In the genomic region with DNA sequence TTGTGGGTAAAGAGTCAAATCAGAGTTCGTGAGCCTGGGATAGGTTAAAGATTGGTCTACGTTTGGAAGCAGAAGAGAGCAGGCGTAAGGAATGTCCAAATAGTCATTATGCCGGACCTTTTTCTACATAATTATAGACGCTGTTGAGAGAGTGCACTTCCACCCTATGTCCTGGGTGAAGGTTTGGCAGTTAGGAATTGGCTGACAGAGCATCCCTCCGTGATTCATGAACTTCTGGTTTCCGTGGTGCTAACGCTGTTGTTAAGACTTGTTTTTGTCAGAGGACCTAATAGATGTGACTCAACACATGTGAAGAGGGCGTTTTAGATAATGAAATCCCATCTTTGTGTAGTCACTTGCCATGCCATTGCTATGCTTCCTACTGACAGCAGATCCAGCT, we compare ENCODE assay signal across 8 cellular contexts. TPM values are rescaled to one million over a fixed set of nuclear protein-coding genes. Genes with fewer than 3 reads are reported as not detected.
DNase-seq lines count a peak whose midpoint lies in the region; ATAC-seq and TF ChIP-seq lines count a peak whose summit lies in the region.

No MANE protein-coding gene starts in this region.

- H3K27me3 Mint-ChIP-seq in activated CD8-positive, alpha-beta T cell treated with anti-CD3 and anti-CD28 coated beads, Interleukin-2, amount 10 ng/mL, durations not matched to agents 7 days and 5 days (ENCODE audit: low read depth): no peaks in the 10 kb centered on the region

- TF ChIP-seq CTCF in AG10803 (conservative IDR thresholded peaks at IDR 0.05; ENCODE audit: low read length): no peak

- H3K4me3 ChIP-seq in AG10803 (ENCODE audit: low read length) (peak overlapping the region; percentile 99), skeletal muscle cell (ENCODE audit: low read depth, low read length) (peak overlapping the region; percentile 86)

- H3K36me3 Mint-ChIP-seq in activated CD8-positive, alpha-beta T cell treated with anti-CD3 and anti-CD28 coated beads, Interleukin-2, amount 10 ng/mL, durations not matched to agents 7 days and 5 days (ENCODE audit: low read depth): peaks cover 53% of the 10 kb centered on the region

- H3K4me3 Mint-ChIP-seq in activated CD8-positive, alpha-beta T cell treated with anti-CD3 and anti-CD28 coated beads, Interleukin-2, amount 10 ng/mL, durations not matched to agents 7 days and 5 days: peak overlapping the region; percentile 97

- peak; percentile 74 for DNase-seq in AG10803 (ENCODE audit: low read depth)
- peak; percentile 61 for DNase-seq in HS-5 (ENCODE audit: low read depth)
- DNase-seq in activated CD8-positive, alpha-beta T cell treated with anti-CD3 and anti-CD28 coated beads, Interleukin-2, amount 10 ng/mL, durations not matched to agents 7 days and 5 days: peak; percentile 33
- DNase-seq in glomerular visceral epithelial cell (ENCODE audit: extremely low spot score): peak; percentile 50
- DNase-seq in skeletal muscle cell (ENCODE audit: low read depth): no peak
- DNase-seq in NCI-H748 (lab: John Stamatoyannopoulos, UW; ENCODE audit: unreplicated experiment): no peak
- DNase-seq in mesenteric fat pad (ENCODE audit: low spot score): no peak
- DNase-seq in HuH-7.5 (ENCODE audit: low spot score): no peak

- POLR2A ChIA-PET in activated CD8-positive, alpha-beta T cell treated with anti-CD3 and anti-CD28 coated beads, Interleukin-2, amount 10 ng/mL, durations not matched to agents 7 days and 5 days (lab: Charles Lee): no interaction called here

- peaks cover 46% of the 10 kb centered on the region for H3K4me1 Mint-ChIP-seq in activated CD8-positive, alpha-beta T cell treated with anti-CD3 and anti-CD28 coated beads, Interleukin-2, amount 10 ng/mL, durations not matched to agents 7 days and 5 days (ENCODE audit: low read depth)

- peak overlapping the region; percentile 98 for H3K27ac Mint-ChIP-seq in activated CD8-positive, alpha-beta T cell treated with anti-CD3 and anti-CD28 coated beads, Interleukin-2, amount 10 ng/mL, durations not matched to agents 7 days and 5 days

- CTCF ChIA-PET in activated CD8-positive, alpha-beta T cell treated with anti-CD3 and anti-CD28 coated beads, Interleukin-2, amount 10 ng/mL, durations not matched to agents 7 days and 5 days (lab: Charles Lee): interaction anchor here (1.0 to 1.3 kb wide), 2 partner anchors 23 to 128 kb away, joined by 3 to 5 read pairs; no protein-coding TSS in a partner anchor

- no peak for ATAC-seq in activated CD8-positive, alpha-beta T cell treated with anti-CD3 and anti-CD28 coated beads, Interleukin-2, amount 10 ng/mL, durations not matched to agents 7 days and 5 days

- H3K9me3 Mint-ChIP-seq in activated CD8-positive, alpha-beta T cell treated with anti-CD3 and anti-CD28 coated beads, Interleukin-2, amount 10 ng/mL, durations not matched to agents 7 days and 5 days (ENCODE audit: insufficient read depth): no peaks in the 10 kb centered on the region

RNA-seq across cellular contexts. Expression of a gene that starts 1.1 kb away (rescaled TPM):
- 10 to 100 TPM; 31.3 to 31.5 TPM for total RNA-seq in activated CD8-positive, alpha-beta T cell treated with anti-CD3 and anti-CD28 coated beads, Interleukin-2, amount 10 ng/mL, durations not matched to agents 7 days and 5 days
- total RNA-seq in mesenteric fat pad: 18.9 TPM

RNA-seq across cellular contexts. Expression of a gene that starts 1.2 kb away (rescaled TPM):
- 10 to 100 TPM; 18.2 to 20.6 TPM for total RNA-seq in activated CD8-positive, alpha-beta T cell treated with anti-CD3 and anti-CD28 coated beads, Interleukin-2, amount 10 ng/mL, durations not matched to agents 7 days and 5 days
- 12.1 TPM for total RNA-seq in mesenteric fat pad

Comparison
In these comparisons a context has a peak if more than half of its experiments do, and no peak if none do; other contexts are left out.
1. DNase-seq: peak in AG10803 (single experiment), HS-5 (single experiment), activated CD8-positive, alpha-beta T cell treated with anti-CD3 and anti-CD28 coated beads, Interleukin-2, amount 10 ng/mL, durations not matched to agents 7 days and 5 days (single experiment) and glomerular visceral epithelial cell (single experiment); none in skeletal muscle cell (single experiment), NCI-H748 (single experiment), mesenteric fat pad (single experiment) and HuH-7.5 (single experiment).